In the genomic region with DNA sequence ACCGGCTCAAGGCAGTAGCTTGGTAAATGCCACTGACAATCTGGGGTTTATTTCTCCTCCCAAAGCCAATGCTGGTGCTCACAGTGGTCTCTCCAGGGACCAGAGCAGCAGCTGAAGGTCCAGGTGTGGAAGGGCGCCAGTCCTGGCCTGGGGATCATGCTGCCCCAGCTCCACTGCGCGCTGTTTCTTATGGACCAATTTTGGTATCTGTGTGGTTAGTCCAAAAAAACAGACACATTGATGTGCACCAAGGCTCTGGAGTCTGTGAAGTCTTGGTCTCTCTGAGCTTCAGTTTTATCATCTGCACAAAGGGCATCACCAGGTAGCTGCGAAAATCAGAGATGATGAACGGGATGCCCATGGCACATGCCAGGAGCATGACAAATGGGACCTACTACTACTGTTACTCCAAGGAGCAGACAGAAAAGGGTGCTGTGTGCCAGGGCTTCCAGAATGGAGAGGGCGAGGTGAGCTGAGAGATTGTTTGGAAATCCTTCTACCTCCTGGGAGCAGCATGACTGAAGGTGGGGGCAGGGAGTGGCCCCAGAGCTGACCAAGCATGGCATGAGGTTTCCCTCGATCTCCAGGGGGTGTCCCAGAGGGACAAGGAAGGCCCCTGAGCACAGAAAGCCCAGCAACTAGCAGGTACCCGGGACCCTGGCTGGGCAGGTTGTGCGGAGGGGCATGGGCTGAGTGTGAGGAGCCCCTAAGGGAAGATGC, we compare ENCODE assay signal across 16 cellular contexts.
DNase-seq lines count a peak whose midpoint lies in the region; ATAC-seq and TF ChIP-seq lines count a peak whose summit lies in the region.
"Had no signal": no experiment of that assay in that cellular context is flagged by ENCODE, and none has a peak within 500 bp of the region (broad histone marks: within the 10 kb centered on the region; RNA-seq: fewer than 3 reads in every experiment).

No MANE protein-coding gene starts in this region.

- H2BK12ac ChIP-seq in neuronal stem cell (ENCODE audit: low read length): peak overlapping the region; percentile 53

- H4K8ac ChIP-seq in neuronal stem cell (ENCODE audit: low read depth, low read length): no peak overlapping the region

- no peak overlapping the region for H3K4me3 Mint-ChIP-seq in activated CD8-positive, alpha-beta memory T cell treated with anti-CD3 and anti-CD28 coated beads, Interleukin-2, amount 10 ng/mL, durations not matched to agents 7 days and 5 days
- no peak overlapping the region for H3K4me3 Mint-ChIP-seq in endodermal cell
- H3K4me3 Mint-ChIP-seq: CD4-positive, alpha-beta T cell had no signal

- H3K36me3 Mint-ChIP-seq in activated CD8-positive, alpha-beta memory T cell treated with anti-CD3 and anti-CD28 coated beads, Interleukin-2, amount 10 ng/mL, durations not matched to agents 7 days and 5 days: no peaks in the 10 kb centered on the region
- H3K36me3 Mint-ChIP-seq in endodermal cell (ENCODE audit: low read depth): no peaks in the 10 kb centered on the region

- peak overlapping the region; percentile 26 for H2BK5ac ChIP-seq in neuronal stem cell (ENCODE audit: low read length)

- H3K18ac ChIP-seq in neuronal stem cell (ENCODE audit: low read length): peak overlapping the region; percentile 91

- no peaks in the 10 kb centered on the region for H3K79me1 ChIP-seq in neuronal stem cell (ENCODE audit: low read depth, low read length)

- peak overlapping the region; percentile 84 for H2BK15ac ChIP-seq in neuronal stem cell (ENCODE audit: low read length)

- peak overlapping the region; percentile 12 for H2AK5ac ChIP-seq in neuronal stem cell (ENCODE audit: low read depth, low read length)

- H3K27me3 ChIP-seq in endodermal cell (ENCODE audit: control insufficient read depth, insufficient read depth, low read length, poor library complexity, severe bottlenecking): no peaks in the 10 kb centered on the region
- H3K27me3 ChIP-seq in neuronal stem cell (ENCODE audit: control insufficient read depth in 3 of 3, insufficient read depth in 3 of 3, low read depth in 1 of 3, low read length in 3 of 3): no peaks in the 10 kb centered on the region
- peaks cover 17% of the 10 kb centered on the region; the same call in 1 of the 2 replicates for H3K27me3 ChIP-seq in SJCRH30

- no peak overlapping the region for H3K14ac ChIP-seq in neuronal stem cell (ENCODE audit: low read length)

- no peak overlapping the region for H2BK120ac ChIP-seq in neuronal stem cell (ENCODE audit: low read depth, low read length)

- H3K36me3 ChIP-seq in endodermal cell (ENCODE audit: control insufficient read depth, insufficient read depth, low read length): no peaks in the 10 kb centered on the region
- no peaks in the 10 kb centered on the region for H3K36me3 ChIP-seq in neuronal stem cell (replicated peaks in 1 of 2; ENCODE audit: control insufficient read depth in 2 of 2, insufficient read depth in 2 of 2, low read length in 2 of 2)
- H3K36me3 ChIP-seq in SJCRH30: no peaks in the 10 kb centered on the region
- H3K36me3 ChIP-seq: Peyer's patch had no signal

- DNase-seq in GM13976 (ENCODE audit: low spot score) (peak; percentile 9), endodermal cell (peak; percentile 31), neuronal stem cell (ENCODE audit: low spot score) (no peak), NCI-H524 (lab: John Stamatoyannopoulos, UW) (no peak), mesenteric fat pad (ENCODE audit: low spot score) (no peak), SJCRH30 (no peak)
- peak; percentile 27 for DNase-seq in activated CD8-positive, alpha-beta memory T cell treated with anti-CD3 and anti-CD28 coated beads, Interleukin-2, amount 10 ng/mL, durations not matched to agents 7 days and 5 days
- DNase-seq: ACHN; CD4-positive, alpha-beta T cell; DMS79; NCI-H187; NCI-H446; Peyer's patch; Right ventricle myocardium superior; SK-N-SH had no signal

- H3K9ac ChIP-seq in endodermal cell (ENCODE audit: extremely low read depth, low read length, poor library complexity, severe bottlenecking): no peak overlapping the region
- no peak overlapping the region for H3K9ac ChIP-seq in neuronal stem cell (ENCODE audit: low read depth, low read length, poor library complexity)
- H3K9ac ChIP-seq: SK-N-SH had no signal

- H3K4ac ChIP-seq in neuronal stem cell (ENCODE audit: low read length): no peak overlapping the region

- WGBS in endodermal cell (ENCODE audit: insufficient coverage in 1 of 2, insufficient read length in 1 of 2), 2 experiments: 90 to 95% methylated on average over 10 of the region's 10 CpGs
- no CpG with 5 or more reads among the region's 10 CpGs for WGBS in neuronal stem cell (ENCODE audit: extremely low coverage in 2 of 2, insufficient read length in 2 of 2, insufficient replicate concordance in 1 of 2), 2 donors

- no peaks in the 10 kb centered on the region for H3K9me3 Mint-ChIP-seq in activated CD8-positive, alpha-beta memory T cell treated with anti-CD3 and anti-CD28 coated beads, Interleukin-2, amount 10 ng/mL, durations not matched to agents 7 days and 5 days (ENCODE audit: low read depth)
- H3K9me3 Mint-ChIP-seq in endodermal cell: no peaks in the 10 kb centered on the region
- H3K9me3 Mint-ChIP-seq: CD4-positive, alpha-beta T cell had no signal

- in situ Hi-C loops in GM13976 (cut with MboI; ENCODE audit: low sequenced_read_pairs, unreplicated experiment): no loop called here

- TF ChIP-seq CTCF in GM13976 (IDR thresholded peaks at IDR 0.05; ENCODE audit: borderline replicate concordance, control extremely low read depth, extremely low read depth, insufficient read depth, missing control alignments) (no peak), endodermal cell (conservative IDR thresholded peaks at IDR 0.05) (no peak)

- H3K4me2 ChIP-seq in neuronal stem cell (ENCODE audit: insufficient read depth, low read length, poor library complexity, severe bottlenecking): no peak overlapping the region
- H3K4me2 ChIP-seq: SK-N-SH had no signal

- H3K23ac ChIP-seq in neuronal stem cell (ENCODE audit: low read depth, low read length, poor library complexity): no peak overlapping the region

- H4K91ac ChIP-seq in neuronal stem cell (ENCODE audit: low read depth, low read length, poor library complexity): no peak overlapping the region

- H3K4me3 ChIP-seq in endodermal cell (ENCODE audit: low read length) (no peak overlapping the region), neuronal stem cell (ENCODE audit: low read length in 2 of 2) (no peak overlapping the region), SJCRH30 (no peak overlapping the region)
- H3K4me3 ChIP-seq: K562, Peyer's patch had no signal

- H3K27ac ChIP-seq in endodermal cell (ENCODE audit: low read depth, low read length) (no peak overlapping the region), neuronal stem cell (replicated peaks; ENCODE audit: low read length) (no peak overlapping the region), SJCRH30 (no peak overlapping the region)
- H3K27ac ChIP-seq: Peyer's patch had no signal

- CTCF ChIA-PET in activated CD8-positive, alpha-beta memory T cell treated with anti-CD3 and anti-CD28 coated beads, Interleukin-2, amount 10 ng/mL, durations not matched to agents 7 days and 5 days (lab: Charles Lee): no interaction called here

- no peaks in the 10 kb centered on the region for H3K9me3 ChIP-seq in endodermal cell (ENCODE audit: control insufficient read depth, low read length)
- H3K9me3 ChIP-seq in neuronal stem cell (replicated peaks in 1 of 2; ENCODE audit: control insufficient read depth in 2 of 2, insufficient read depth in 1 of 2, low read depth in 1 of 2, low read length in 2 of 2): no peaks in the 10 kb centered on the region
- H3K9me3 ChIP-seq in SJCRH30 (replicated peaks): no peaks in the 10 kb centered on the region
- H3K9me3 ChIP-seq: Peyer's patch, SK-N-SH had no signal

- no peak overlapping the region for H2AFZ ChIP-seq in neuronal stem cell (ENCODE audit: low read length)

- H3K4me1 ChIP-seq in endodermal cell (ENCODE audit: control insufficient read depth, insufficient read depth, low read length) (peaks cover 9% of the 10 kb centered on the region), neuronal stem cell (ENCODE audit: control insufficient read depth in 2 of 2, insufficient read depth in 1 of 2, low read depth in 1 of 2, low read length in 2 of 2) (peaks cover 62 to 85% of the 10 kb centered on the region in 2 donors), SJCRH30 (no peaks in the 10 kb centered on the region; the same call in 1 of the 2 replicates)
- H3K4me1 ChIP-seq: Peyer's patch had no signal

- H3K27ac Mint-ChIP-seq in activated CD8-positive, alpha-beta memory T cell treated with anti-CD3 and anti-CD28 coated beads, Interleukin-2, amount 10 ng/mL, durations not matched to agents 7 days and 5 days: no peak overlapping the region
- H3K27ac Mint-ChIP-seq in endodermal cell: no peak overlapping the region
- H3K27ac Mint-ChIP-seq: CD4-positive, alpha-beta T cell had no signal

- no peaks in the 10 kb centered on the region for H3K4me1 Mint-ChIP-seq in activated CD8-positive, alpha-beta memory T cell treated with anti-CD3 and anti-CD28 coated beads, Interleukin-2, amount 10 ng/mL, durations not matched to agents 7 days and 5 days
- H3K4me1 Mint-ChIP-seq in endodermal cell: peaks cover 40% of the 10 kb centered on the region

- ATAC-seq in activated CD8-positive, alpha-beta memory T cell treated with anti-CD3 and anti-CD28 coated beads, Interleukin-2, amount 10 ng/mL, durations not matched to agents 7 days and 5 days: no peak
- ATAC-seq: K562 had no signal

- H3K27me3 Mint-ChIP-seq in activated CD8-positive, alpha-beta memory T cell treated with anti-CD3 and anti-CD28 coated beads, Interleukin-2, amount 10 ng/mL, durations not matched to agents 7 days and 5 days: peaks cover 39% of the 10 kb centered on the region
- H3K27me3 Mint-ChIP-seq in endodermal cell (ENCODE audit: insufficient read depth): no peaks in the 10 kb centered on the region

Comparison
In these comparisons a context has a peak if more than half of its experiments do, and no peak if none do; other contexts are left out.
1. DNase-seq: peak in GM13976 (single experiment), activated CD8-positive, alpha-beta memory T cell treated with anti-CD3 and anti-CD28 coated beads, Interleukin-2, amount 10 ng/mL, durations not matched to agents 7 days and 5 days (single experiment) and endodermal cell (single experiment); none in neuronal stem cell (single experiment), NCI-H524 (0 of 2), mesenteric fat pad (single experiment) and SJCRH30 (0 of 2).